8 cellular contexts compared by ENCODE assay signal in the genomic region with DNA sequence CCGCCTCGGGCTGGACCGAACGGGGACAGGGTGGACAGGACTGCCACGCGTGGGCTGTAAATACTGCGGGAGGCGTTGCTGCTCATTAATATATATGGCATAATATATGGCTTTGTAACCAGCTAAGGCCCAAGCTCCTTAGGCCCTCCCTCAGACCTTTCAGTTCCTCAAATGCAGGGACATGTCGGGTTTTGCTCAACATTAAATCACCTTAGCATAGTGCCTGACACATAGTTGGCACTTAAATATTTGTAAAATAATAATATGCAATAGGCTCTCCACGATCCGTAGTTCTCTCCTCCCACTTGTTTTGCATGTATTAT. TPM values are rescaled to one million over a fixed set of nuclear protein-coding genes. Genes with fewer than 3 reads are reported as not detected.
DNase-seq lines count a peak whose midpoint lies in the region; ATAC-seq and TF ChIP-seq lines count a peak whose summit lies in the region.

No MANE protein-coding gene starts in this region.

- WGBS in prostate gland, result 15% methylated on average over 11 of the region's 11 CpGs

- peaks cover 40% of the 10 kb centered on the region for H3K4me1 Mint-ChIP-seq in activated naive CD4-positive, alpha-beta T cell treated with anti-CD3 and anti-CD28 coated beads, Interleukin-2, amount 50 U/mL, for 24 hours

- TF ChIP-seq CTCF in RWPE2 (IDR thresholded peaks at IDR 0.05; ENCODE audit: poor library complexity, severe bottlenecking), result no peak
- no peak for TF ChIP-seq CTCF in fibroblast of pulmonary artery (IDR thresholded peaks at IDR 0.05; ENCODE audit: low read length, missing control alignments)
- TF ChIP-seq CTCF in prostate gland (IDR thresholded peaks at IDR 0.05), result no peak

- H3K4me3 ChIP-seq in RWPE2 (ENCODE audit: severe bottlenecking), result peak overlapping the region; percentile 66
- peak overlapping the region; percentile 88 for H3K4me3 ChIP-seq in fibroblast of pulmonary artery (replicated peaks; ENCODE audit: low read depth, low read length)
- H3K4me3 ChIP-seq in prostate gland, result peak overlapping the region; percentile 65 to 72

- no peaks in the 10 kb centered on the region for H3K9me3 Mint-ChIP-seq in activated naive CD4-positive, alpha-beta T cell treated with anti-CD3 and anti-CD28 coated beads, Interleukin-2, amount 50 U/mL, for 24 hours

- H3K27me3 Mint-ChIP-seq in activated naive CD4-positive, alpha-beta T cell treated with anti-CD3 and anti-CD28 coated beads, Interleukin-2, amount 50 U/mL, for 24 hours, result no peaks in the 10 kb centered on the region

- no peak for DNase-seq in activated naive CD4-positive, alpha-beta T cell treated with Interleukin-2 at 50 U/mL for 16 hours
- DNase-seq in RWPE2 (ENCODE audit: low spot score) (no peak), fibroblast of pulmonary artery (ENCODE audit: low read depth) (no peak), prostate gland (ENCODE audit: low spot score) (no peak), foreskin melanocyte (no peak), left lobe of liver (ENCODE audit: low spot score) (no peak)

- intact Hi-C loops in prostate gland (cut with DNase I), result loop anchor here (5.0 kb wide), 1 partner anchor 147 kb away; a partner anchor contains a TSS

- H3K4me3 Mint-ChIP-seq in activated naive CD4-positive, alpha-beta T cell treated with anti-CD3 and anti-CD28 coated beads, Interleukin-2, amount 50 U/mL, for 24 hours, result peak overlapping the region; percentile 100

- ATAC-seq in HG02973 (IDR thresholded peaks at IDR 0.05; ENCODE audit: unreplicated experiment) (peak; percentile 58), RWPE2 (ENCODE audit: low read depth) (no peak), left lobe of liver (no peak)

- no peaks in the 10 kb centered on the region for H3K9me3 ChIP-seq in RWPE2 (ENCODE audit: severe bottlenecking)
- no peaks in the 10 kb centered on the region for H3K9me3 ChIP-seq in prostate gland

- H3K36me3 ChIP-seq in RWPE2 (ENCODE audit: low read depth), result no peaks in the 10 kb centered on the region
- H3K36me3 ChIP-seq in prostate gland, result no peaks in the 10 kb centered on the region

- H3K4me1 ChIP-seq in RWPE2 (ENCODE audit: insufficient read depth, poor library complexity, severe bottlenecking) (no peaks in the 10 kb centered on the region), prostate gland (replicated peaks) (no peaks in the 10 kb centered on the region)

- no peak overlapping the region for H3K27ac Mint-ChIP-seq in activated naive CD4-positive, alpha-beta T cell treated with anti-CD3 and anti-CD28 coated beads, Interleukin-2, amount 50 U/mL, for 24 hours

- H3K27ac ChIP-seq in RWPE2 (ENCODE audit: poor library complexity, severe bottlenecking) (peak overlapping the region; percentile 56), prostate gland (peak overlapping the region; percentile 81 to 89)

- H3K36me3 Mint-ChIP-seq in activated naive CD4-positive, alpha-beta T cell treated with anti-CD3 and anti-CD28 coated beads, Interleukin-2, amount 50 U/mL, for 24 hours, result peaks cover 6% of the 10 kb centered on the region

- H3K27me3 ChIP-seq in RWPE2 (ENCODE audit: insufficient read depth, poor library complexity, severe bottlenecking) (no peaks in the 10 kb centered on the region), prostate gland (replicated peaks; ENCODE audit: insufficient read depth) (no peaks in the 10 kb centered on the region)

- no peak for TF ChIP-seq POLR2A in prostate gland (IDR thresholded peaks at IDR 0.05)

RNA-seq across cellular contexts. Expression of a gene that starts 0.4 kb away (rescaled TPM):
- total RNA-seq in prostate gland, result 10 to 100 TPM; 20.5 to 27.0 TPM
- total RNA-seq in left lobe of liver, result 6.1 TPM
